Comparison of ENCODE assay signal across 8 cellular contexts in the genomic region with DNA sequence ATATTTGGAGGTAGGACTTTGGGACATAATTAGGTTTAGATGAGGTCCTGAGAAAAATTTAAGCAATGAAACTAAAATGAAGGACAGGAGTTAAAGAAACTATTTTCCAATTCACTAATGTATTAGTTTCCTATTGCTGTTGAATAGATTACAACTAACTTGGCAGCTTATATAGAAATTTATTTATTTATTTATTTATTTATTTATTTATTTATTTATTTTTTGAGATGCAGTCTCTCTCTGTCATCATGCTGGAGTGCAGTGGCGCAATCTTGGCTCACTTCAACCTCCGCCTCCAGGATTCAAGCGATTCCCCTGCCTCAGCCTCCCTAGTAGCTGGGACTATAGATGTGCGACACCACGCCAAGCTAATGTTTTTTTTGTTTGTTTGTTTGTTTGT.
"Had no signal": no experiment of that assay in that cellular context is flagged by ENCODE, and none has a peak within 500 bp of the region (broad histone marks: within the 10 kb centered on the region; RNA-seq: fewer than 3 reads in every experiment).

No MANE protein-coding gene starts in this region.

- DNase-seq: IMR-90, KBM-7, KG1 had no signal

- ATAC-seq: HepG2, K562 had no signal

- FAIRE-seq: HepG2, HTR-8/SVneo, K562 had no signal

- H3K4me3 ChIP-seq: K562 had no signal

- H3K4me2 ChIP-seq: KMS-11 had no signal

- H3K27ac ChIP-seq: HL-60, KMS-11 had no signal
